Comparison of ENCODE assay signal across 22 cellular contexts in the genomic region with DNA sequence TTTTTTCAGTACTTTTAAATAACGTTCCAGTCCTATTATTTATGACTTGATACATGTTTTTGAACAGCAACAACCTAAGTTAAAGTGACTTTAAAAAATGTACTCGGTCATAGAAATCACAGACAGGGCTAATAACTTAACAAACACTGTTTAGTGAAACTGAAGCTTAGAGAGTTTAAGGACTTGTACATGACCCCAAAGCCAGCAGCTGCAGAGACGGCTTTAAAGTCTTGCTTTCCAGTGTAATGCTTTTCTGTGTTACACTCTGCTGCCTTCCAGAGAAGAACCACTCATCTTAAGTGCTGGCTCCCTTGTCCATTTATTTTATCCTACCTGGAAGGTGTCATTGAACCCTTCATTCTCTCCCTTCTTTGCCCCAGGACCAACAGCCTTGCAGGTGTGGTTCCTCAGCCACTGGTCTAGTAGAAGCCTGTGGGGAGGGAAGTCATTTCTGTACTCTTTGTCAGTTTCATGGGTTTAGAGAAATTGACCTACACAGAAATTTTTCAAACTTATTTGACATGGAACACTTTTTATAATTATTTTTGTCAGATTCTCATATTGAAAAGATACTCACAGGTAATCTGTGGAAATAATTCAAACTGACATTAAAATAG.
"Had no signal": no experiment of that assay in that cellular context is flagged by ENCODE, and none has a peak within 500 bp of the region (broad histone marks: within the 10 kb centered on the region; RNA-seq: fewer than 3 reads in every experiment).

No MANE protein-coding gene starts in this region.

- H3K4me3 ChIP-seq: esophagus muscularis mucosa, heart right ventricle, left lung, lower lobe of right lung, right lobe of liver, skin epidermis, testis, transverse colon had no signal

- H3K27ac ChIP-seq: esophagus muscularis mucosa, foreskin keratinocyte, heart right ventricle, left lung, lower lobe of right lung, right lobe of liver, skin epidermis, testis, transverse colon had no signal

- DNase-seq: activated CD4-positive, alpha-beta T cell treated with anti-CD3 and anti-CD28 coated beads for 4 hours; activated CD4-positive, alpha-beta T cell treated with anti-CD3 and anti-CD28 coated beads, Interleukin-2, amount 50 U/mL, for 4 hours; activated effector memory CD4-positive, alpha-beta T cell treated with Interleukin-2 at 50 U/mL for 16 hours; activated naive CD4-positive, alpha-beta T cell treated with Interleukin-2 at 50 U/mL for 16 hours; activated T-cell treated with anti-CD3 and anti-CD28 coated beads for 4 hours; anterior cingulate cortex; foreskin keratinocyte; heart right ventricle; kidney glomerular epithelial cell; left lung; lower lobe of right lung; mesenchymal stem cell; naive thymus-derived CD8-positive, alpha-beta T cell; posterior cingulate gyrus; right lobe of liver; stimulated activated CD4-positive, alpha-beta T cell treated with anti-CD3 and anti-CD28 coated beads, Interleukin-12 subunit alpha, Interleukin-12 subunit beta, amount 100 ng/mL, for 4 hours; stimulated activated CD4-positive, alpha-beta T cell treated with anti-CD3 and anti-CD28 coated beads, Interleukin-4, amount 100 ng/mL, for 1 hour; stimulated activated naive CD8-positive, alpha-beta T cell treated with anti-CD3 and anti-CD28 coated beads, Interleukin-15, Interleukin-2, amounts not matched to agents 100 U/mL and 50 U/mL, for 24 hours; testis; transverse colon had no signal
